8 cellular contexts compared by ENCODE assay signal in the genomic region with DNA sequence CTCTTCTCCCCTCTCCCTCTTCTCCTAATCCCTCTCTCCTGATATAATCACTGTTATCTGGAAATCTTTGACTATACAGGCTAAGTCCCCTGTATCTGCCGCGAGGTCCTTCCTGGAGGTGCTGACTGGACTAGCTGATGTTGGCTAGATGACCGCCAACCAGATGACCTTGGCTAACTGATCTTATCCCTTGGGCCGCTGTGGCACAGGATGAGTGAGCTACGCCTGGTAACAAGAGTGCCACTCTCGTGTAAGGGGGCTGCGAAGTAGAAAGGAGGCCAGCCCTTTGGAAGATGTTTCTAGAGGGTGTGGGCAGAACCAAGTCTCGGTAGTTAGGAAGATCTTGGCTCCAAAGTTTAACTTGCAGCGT. TPM values are rescaled to one million over a fixed set of nuclear protein-coding genes. Genes with fewer than 3 reads are reported as not detected.
DNase-seq lines count a peak whose midpoint lies in the region; ATAC-seq and TF ChIP-seq lines count a peak whose summit lies in the region.

No MANE protein-coding gene starts in this region.

- peaks cover 29% of the 10 kb centered on the region for H3K36me3 Mint-ChIP-seq in Caco-2 (ENCODE audit: insufficient read depth, unreplicated experiment)
- peaks cover 30% of the 10 kb centered on the region for H3K36me3 Mint-ChIP-seq in activated T-helper 17 cell treated with anti-CD3 and anti-CD28 coated beads, Interleukin-2, amount 50 U/mL, for 72 hours (ENCODE audit: low read depth)

- ATAC-seq in GM19467 (IDR thresholded peaks at IDR 0.05; ENCODE audit: unreplicated experiment): peak; percentile 20
- ATAC-seq in HG03558 (IDR thresholded peaks at IDR 0.05; ENCODE audit: extremely low read depth, unreplicated experiment): peak; percentile 5
- peak; percentile 54 for ATAC-seq in activated T-helper 17 cell treated with anti-CD3 and anti-CD28 coated beads, Interleukin-2, amount 50 U/mL, for 72 hours (replicated peaks)

- H3K4me1 ChIP-seq in Caco-2 (peaks cover 4% of the 10 kb centered on the region; the same call in 1 of the 2 replicates), stomach smooth muscle (ENCODE audit: control insufficient read depth, insufficient read depth, low read length) (peaks cover 3% of the 10 kb centered on the region)

- H3K9me3 Mint-ChIP-seq in Caco-2 (ENCODE audit: unreplicated experiment): peaks cover 24% of the 10 kb centered on the region
- peaks cover 8% of the 10 kb centered on the region for H3K9me3 Mint-ChIP-seq in activated T-helper 17 cell treated with anti-CD3 and anti-CD28 coated beads, Interleukin-2, amount 50 U/mL, for 72 hours

- H3K27ac ChIP-seq in stomach smooth muscle (ENCODE audit: low read length): peak overlapping the region; percentile 6

- H3K9ac ChIP-seq in stomach smooth muscle (ENCODE audit: low read length in 2 of 2): peak overlapping the region; percentile 26 to 55

- CTCF ChIA-PET in Caco-2 (lab: Charles Lee): no interaction called here

- peaks cover 2% of the 10 kb centered on the region; the same call in 1 of the 2 replicates for H3K36me3 ChIP-seq in Caco-2 (ENCODE audit: control insufficient read depth, insufficient read depth, low read length)
- H3K36me3 ChIP-seq in stomach smooth muscle (ENCODE audit: control insufficient read depth in 2 of 2, insufficient read depth in 2 of 2, low read length in 2 of 2): no peaks in the 10 kb centered on the region

- peak overlapping the region; percentile 78 for H3K27ac Mint-ChIP-seq in Caco-2 (ENCODE audit: unreplicated experiment)
- peak overlapping the region; percentile 78 for H3K27ac Mint-ChIP-seq in activated T-helper 17 cell treated with anti-CD3 and anti-CD28 coated beads, Interleukin-2, amount 50 U/mL, for 72 hours

- no peaks in the 10 kb centered on the region for H3K27me3 Mint-ChIP-seq in Caco-2 (ENCODE audit: insufficient read depth, unreplicated experiment)
- H3K27me3 Mint-ChIP-seq in activated T-helper 17 cell treated with anti-CD3 and anti-CD28 coated beads, Interleukin-2, amount 50 U/mL, for 72 hours: peaks cover 15% of the 10 kb centered on the region

- no peak for TF ChIP-seq CTCF in Caco-2 (IDR thresholded peaks at IDR 0.05; ENCODE audit: insufficient read depth in 1 of 2, low read depth in 1 of 2, low read length in 1 of 2, severe bottlenecking in 1 of 2, unreplicated experiment in 1 of 2)

- H3K27me3 ChIP-seq in Caco-2 (replicated peaks; ENCODE audit: control insufficient read depth, insufficient read depth, low read length) (no peaks in the 10 kb centered on the region), stomach smooth muscle (ENCODE audit: control insufficient read depth in 1 of 2, insufficient read depth in 2 of 2, low read length in 2 of 2) (no peaks in the 10 kb centered on the region)

- H3K4me3 ChIP-seq in Caco-2 (ENCODE audit: low read depth, low read length) (peak overlapping the region; percentile 92), iPS-18c (ENCODE audit: insufficient read depth, low read depth, low read length) (peak overlapping the region; percentile 96; the same call in 1 of the 2 replicates), stomach smooth muscle (ENCODE audit: low read length in 2 of 2) (peak overlapping the region; percentile 59 to 98)

- POLR2A ChIA-PET in Caco-2 (lab: Charles Lee): interaction anchor here (0.6 kb wide), 1 partner anchor 1271 kb away, joined by 3 read pairs; no protein-coding TSS in a partner anchor

- no TSS peak for BruUV-seq in Caco-2 (replicated peaks; lab: Mats Ljungman, UMichigan)

- peak overlapping the region; percentile 79 for H3K4me3 Mint-ChIP-seq in Caco-2 (ENCODE audit: unreplicated experiment)
- H3K4me3 Mint-ChIP-seq in activated T-helper 17 cell treated with anti-CD3 and anti-CD28 coated beads, Interleukin-2, amount 50 U/mL, for 72 hours: peak overlapping the region; percentile 83

- intact Hi-C loops in Caco-2 (cut with micrococcal nuclease; ENCODE audit: unreplicated experiment): no loop called here

- peaks cover 13% of the 10 kb centered on the region for H3K4me1 Mint-ChIP-seq in Caco-2 (ENCODE audit: low read depth, unreplicated experiment)
- peaks cover 17% of the 10 kb centered on the region for H3K4me1 Mint-ChIP-seq in activated T-helper 17 cell treated with anti-CD3 and anti-CD28 coated beads, Interleukin-2, amount 50 U/mL, for 72 hours

- H3K9me3 ChIP-seq in Caco-2: peaks cover 6% of the 10 kb centered on the region
- H3K9me3 ChIP-seq in iPS-18c (ENCODE audit: control insufficient read depth, insufficient read depth, low read length): peaks cover 2% of the 10 kb centered on the region
- H3K9me3 ChIP-seq in stomach smooth muscle (ENCODE audit: control insufficient read depth in 2 of 2, low read length in 2 of 2): peaks cover 0 to 3% of the 10 kb centered on the region in 2 donors

- DNase-seq in Caco-2: no peak
- no peak for DNase-seq in A172 (ENCODE audit: low spot score)
- no peak for DNase-seq in NCI-H2196 treated with DMSO at 0.1 percent for 48 hours (lab: John Stamatoyannopoulos, UW; ENCODE audit: unreplicated experiment)

RNA-seq across cellular contexts. Expression of gene PRRC1, which starts 0.3 kb away (rescaled TPM):
- 81.0 and 81.7 TPM in 2 replicates for total RNA-seq in Caco-2 (2022)
- total RNA-seq in activated T-helper 17 cell treated with anti-CD3 and anti-CD28 coated beads, Interleukin-2, amount 50 U/mL, for 72 hours: 10 to 100 TPM; 31.3 to 39.1 TPM
- 39.8 and 66.4 TPM in 2 replicates for total RNA-seq in A172 (2014; rRNA removed; shearing (Covaris generic))
